Comparison of ENCODE assay signal across 26 cellular contexts in the genomic region with DNA sequence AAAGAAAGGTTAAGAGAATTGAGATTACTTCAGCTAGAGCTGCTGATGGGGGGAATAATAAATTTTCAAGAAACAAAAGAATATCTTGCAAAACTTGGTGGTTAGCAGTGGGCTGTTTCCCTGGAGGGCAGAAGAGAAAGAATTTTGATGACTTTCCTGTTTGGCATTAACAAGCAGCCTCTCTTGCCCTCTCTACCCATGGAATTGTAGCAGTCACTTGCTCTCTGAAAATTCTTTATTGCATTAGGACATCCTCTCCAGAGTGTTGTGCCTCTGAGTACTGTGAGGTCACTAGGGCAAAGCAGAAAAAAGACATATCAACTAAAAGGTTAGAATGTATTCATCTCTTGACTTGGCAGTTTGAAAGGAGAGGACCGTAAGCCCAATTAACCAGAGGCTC.
DNase-seq lines count a peak whose midpoint lies in the region; TF ChIP-seq lines count a peak whose summit lies in the region.
"Had no signal": no experiment of that assay in that cellular context is flagged by ENCODE, and none has a peak within 500 bp of the region (broad histone marks: within the 10 kb centered on the region; RNA-seq: fewer than 3 reads in every experiment).

No MANE protein-coding gene starts in this region.

- no peak overlapping the region for H2BK5ac ChIP-seq in mesendoderm (ENCODE audit: low read length)

- H2BK15ac ChIP-seq in mesendoderm (replicated peaks; ENCODE audit: low read depth) = no peak overlapping the region

- H3K27ac ChIP-seq in mesendoderm (ENCODE audit: low read depth, low read length) (no peak overlapping the region), prostate gland (no peak overlapping the region)
- H3K27ac ChIP-seq: adrenal gland, C4-2B, left lung, skin epidermis, thoracic aorta, vagina had no signal

- DNase-seq in HS-27A (ENCODE audit: low read depth) = peak; percentile 2
- peak; percentile 58 for DNase-seq in T1000 (lab: John Stamatoyannopoulos, UW)
- DNase-seq in epithelial cell of esophagus (ENCODE audit: low read depth) = peak; percentile 35
- DNase-seq in renal cortical epithelial cell (ENCODE audit: low read depth) = peak; percentile 67
- DNase-seq in G401 (ENCODE audit: low spot score) = no peak
- no peak for DNase-seq in mesendoderm
- DNase-seq in prostate gland (ENCODE audit: low spot score) = no peak
- DNase-seq in activated CD4-positive, alpha-beta T cell treated with anti-CD3 and anti-CD28 coated beads for 48 hours = no peak
- DNase-seq: activated CD4-positive, alpha-beta T cell treated with anti-CD3 and anti-CD28 coated beads, Interleukin-2, amount 50 U/mL, for 1 hour; activated naive CD4-positive, alpha-beta T cell; activated T-cell treated with anti-CD3 and anti-CD28 coated beads, Interleukin-2, amount 50 U/mL, for 48 hours; adrenal gland; DMS79 treated with DMSO at 0.1 percent for 48 hours; effector CD8-positive, alpha-beta T cell; left lung; naive thymus-derived CD8-positive, alpha-beta T cell; NCI-H1105; NCI-H2029; NCI-H345; NCI-H748 treated with DMSO at 0.1 percent for 48 hours; nucleus accumbens; T-helper 2 cell had no signal

- H2BK120ac ChIP-seq in mesendoderm (ENCODE audit: low read depth, low read length) = no peak overlapping the region

- TF ChIP-seq CTCF in epithelial cell of esophagus (IDR thresholded peaks at IDR 0.05; ENCODE audit: insufficient read depth, low read depth, low read length, missing control alignments) (no peak), prostate gland (IDR thresholded peaks at IDR 0.05) (no peak)

- no peak overlapping the region for H3K18ac ChIP-seq in mesendoderm (ENCODE audit: low read length)

- H3K4ac ChIP-seq in mesendoderm (ENCODE audit: low read depth, low read length) = no peak overlapping the region

- no peak overlapping the region for H3K23ac ChIP-seq in mesendoderm (ENCODE audit: low read length)

- H2AK5ac ChIP-seq in mesendoderm (ENCODE audit: low read length) = no peak overlapping the region

- H3K27me3 ChIP-seq in mesendoderm (ENCODE audit: insufficient read depth, low read length, poor library complexity) = no peaks in the 10 kb centered on the region
- no peaks in the 10 kb centered on the region for H3K27me3 ChIP-seq in prostate gland (replicated peaks; ENCODE audit: insufficient read depth)
- H3K27me3 ChIP-seq: adrenal gland, left lung, vagina had no signal

- no peak overlapping the region for H4K5ac ChIP-seq in mesendoderm (ENCODE audit: low read length)

- no CpG with 5 or more reads among the region's 1 CpG for WGBS in mesendoderm (ENCODE audit: extremely low coverage, insufficient coverage, low lambda C conversion rate)
- 50% methylated on average over 1 of the region's 1 CpG for WGBS in prostate gland

- H3K36me3 ChIP-seq in mesendoderm (ENCODE audit: control insufficient read depth, insufficient read depth, low read length) (no peaks in the 10 kb centered on the region), prostate gland (no peaks in the 10 kb centered on the region)
- H3K36me3 ChIP-seq: adrenal gland, left lung, thoracic aorta, vagina had no signal

- H3K4me3 ChIP-seq in epithelial cell of esophagus (ENCODE audit: low read length) (no peak overlapping the region), mesendoderm (ENCODE audit: low read length) (no peak overlapping the region), prostate gland (no peak overlapping the region)
- H3K4me3 ChIP-seq: adrenal gland, left lung, skin epidermis, thoracic aorta, vagina had no signal

- no peaks in the 10 kb centered on the region for H3K9me3 ChIP-seq in prostate gland
- H3K9me3 ChIP-seq: adrenal gland, left lung, thoracic aorta, vagina had no signal

- TF ChIP-seq POLR2A in prostate gland (IDR thresholded peaks at IDR 0.05) = no peak

- no peaks in the 10 kb centered on the region for H3K79me1 ChIP-seq in mesendoderm (ENCODE audit: low read length)

- intact Hi-C loops in prostate gland (cut with DNase I) = no loop called here

- no peaks in the 10 kb centered on the region for H3K79me2 ChIP-seq in mesendoderm (ENCODE audit: control insufficient read depth, insufficient read depth, low read length)

- in situ Hi-C loops in G401 (cut with HindIII; ENCODE audit: low sequenced_read_pairs) = no loop called here

- H3K56ac ChIP-seq in mesendoderm (ENCODE audit: low read length) = no peak overlapping the region

- no peaks in the 10 kb centered on the region for H3K4me1 ChIP-seq in mesendoderm (ENCODE audit: control insufficient read depth, low read depth, low read length)
- no peaks in the 10 kb centered on the region for H3K4me1 ChIP-seq in prostate gland (replicated peaks)
- H3K4me1 ChIP-seq: adrenal gland, left lung, vagina had no signal

- no peak overlapping the region for H3K4me2 ChIP-seq in mesendoderm (ENCODE audit: low read length)

- no peak overlapping the region for H4K8ac ChIP-seq in mesendoderm (ENCODE audit: low read depth, low read length)

- no peak overlapping the region for H3K9ac ChIP-seq in mesendoderm (ENCODE audit: low read length)

Comparison
In these comparisons a context has a peak if more than half of its experiments do, and no peak if none do; other contexts are left out.
1. DNase-seq: peak in HS-27A (single experiment), T1000 (single experiment), epithelial cell of esophagus (single experiment) and renal cortical epithelial cell (single experiment); none in G401 (single experiment), mesendoderm (single experiment), prostate gland (single experiment) and activated CD4-positive, alpha-beta T cell treated with anti-CD3 and anti-CD28 coated beads for 48 hours (single experiment).